ENCODE assay signal across 19 cellular contexts in the genomic region with DNA sequence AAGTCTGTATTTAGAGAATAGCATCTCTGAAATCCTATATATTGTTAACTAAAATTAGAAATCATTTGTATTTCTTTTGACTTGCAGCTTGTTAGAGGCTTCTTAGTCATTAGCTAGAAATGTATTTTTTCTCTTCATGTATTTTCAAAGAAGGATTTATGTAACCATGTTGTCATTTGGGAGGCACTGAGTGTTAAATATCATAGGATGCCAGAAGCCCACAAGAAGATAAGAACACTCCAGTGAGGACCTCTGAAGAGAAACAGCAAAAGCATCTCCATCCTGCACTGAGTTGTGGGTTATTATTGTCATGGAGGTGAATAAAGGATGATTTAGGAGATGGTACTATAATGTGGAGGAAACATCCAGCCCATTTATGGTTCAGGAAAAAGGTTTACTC.
A peak's percentile ranks its signal among the peaks of the same experiment; 100 is the strongest.
DNase-seq lines count a peak whose midpoint lies in the region; ATAC-seq and TF ChIP-seq lines count a peak whose summit lies in the region.
"Had no signal": no experiment of that assay in that cellular context is flagged by ENCODE, and none has a peak within 500 bp of the region (broad histone marks: within the 10 kb centered on the region; RNA-seq: fewer than 3 reads in every experiment).

No MANE protein-coding gene starts in this region.

- H3F3A ChIP-seq in GM23248 (ENCODE audit: insufficient read depth): peaks cover 18% of the 10 kb centered on the region; the same call in 1 of the 2 replicates

- DNase-seq in GM23248: peak; percentile 18
- peak; percentile 83 for DNase-seq in amniotic epithelial cell (ENCODE audit: low read depth)
- no peak for DNase-seq in epithelial cell of prostate (ENCODE audit: low read depth, low spot score)
- no peak for DNase-seq in heart right ventricle
- DNase-seq in activated naive CD8-positive, alpha-beta T cell treated with anti-CD3 and anti-CD28 coated beads, Interleukin-2, amount 50 U/mL, for 24 hours: no peak
- DNase-seq in naive thymus-derived CD8-positive, alpha-beta T cell: no peak
- DNase-seq: CD8-positive, alpha-beta T cell; H7; NCI-H1048; NCI-H146; NCI-H2107; NCI-H345; NCI-H748 treated with DMSO at 0.1 percent for 48 hours; PC-9 had no signal

- intact Hi-C loops in heart right ventricle (cut with DNase I): loop anchor here in 2 of 10 donors (10.0 kb wide), 1 partner anchor 641 kb away; no protein-coding TSS in a partner anchor

- H3K27ac ChIP-seq in 22Rv1: 0 out of 2 replicates have a peak overlapping the region, but pooled peaks have one; percentile 22
- H3K27ac ChIP-seq in GM23248: no peak overlapping the region
- peak overlapping the region; percentile 73 for H3K27ac ChIP-seq in epithelial cell of prostate
- H3K27ac ChIP-seq in heart right ventricle: no peak overlapping the region
- H3K27ac ChIP-seq: PC-9, SK-N-MC had no signal

- H3K9me3 ChIP-seq in GM23248 (ENCODE audit: low read depth) (no peaks in the 10 kb centered on the region), heart right ventricle (no peaks in the 10 kb centered on the region)

- no peaks in the 10 kb centered on the region for H3K9me3 Mint-ChIP-seq in activated naive CD8-positive, alpha-beta T cell treated with anti-CD3 and anti-CD28 coated beads, Interleukin-2, amount 50 U/mL, for 24 hours
- H3K9me3 Mint-ChIP-seq in naive thymus-derived CD8-positive, alpha-beta T cell: no peaks in the 10 kb centered on the region
- H3K9me3 Mint-ChIP-seq: CD8-positive, alpha-beta T cell had no signal

- H3K79me2 ChIP-seq in GM23248 (ENCODE audit: insufficient read depth): peaks cover 40% of the 10 kb centered on the region

- H3K9ac ChIP-seq in GM23248: no peak overlapping the region

- in situ Hi-C loops in GM23248 (cut with MboI): no loop called here

- H3K27me3 ChIP-seq in GM23248 (replicated peaks; ENCODE audit: insufficient read depth): no peaks in the 10 kb centered on the region
- no peaks in the 10 kb centered on the region for H3K27me3 ChIP-seq in heart right ventricle

- H3K4me3 Mint-ChIP-seq in activated naive CD8-positive, alpha-beta T cell treated with anti-CD3 and anti-CD28 coated beads, Interleukin-2, amount 50 U/mL, for 24 hours: no peak overlapping the region
- no peak overlapping the region for H3K4me3 Mint-ChIP-seq in naive thymus-derived CD8-positive, alpha-beta T cell
- H3K4me3 Mint-ChIP-seq: B cell; CD8-positive, alpha-beta T cell had no signal

- H4K20me1 ChIP-seq in GM23248 (ENCODE audit: insufficient read depth): no peaks in the 10 kb centered on the region

- no peaks in the 10 kb centered on the region for H3K36me3 Mint-ChIP-seq in activated naive CD8-positive, alpha-beta T cell treated with anti-CD3 and anti-CD28 coated beads, Interleukin-2, amount 50 U/mL, for 24 hours (ENCODE audit: low read depth)
- H3K36me3 Mint-ChIP-seq in naive thymus-derived CD8-positive, alpha-beta T cell: no peaks in the 10 kb centered on the region
- H3K36me3 Mint-ChIP-seq: CD8-positive, alpha-beta T cell had no signal

- H2AFZ ChIP-seq in GM23248: no peak overlapping the region
- H2AFZ ChIP-seq: PC-9 had no signal

- no peak overlapping the region for H3K27ac Mint-ChIP-seq in activated naive CD8-positive, alpha-beta T cell treated with anti-CD3 and anti-CD28 coated beads, Interleukin-2, amount 50 U/mL, for 24 hours
- no peak overlapping the region for H3K27ac Mint-ChIP-seq in naive thymus-derived CD8-positive, alpha-beta T cell
- H3K27ac Mint-ChIP-seq: B cell; CD8-positive, alpha-beta T cell had no signal

- TF ChIP-seq CTCF in 22Rv1 (IDR thresholded peaks at IDR 0.05) (no peak), heart right ventricle (IDR thresholded peaks at IDR 0.05) (no peak)

- ATAC-seq in heart right ventricle: no peak
- no peak for ATAC-seq in activated naive CD8-positive, alpha-beta T cell treated with anti-CD3 and anti-CD28 coated beads, Interleukin-2, amount 50 U/mL, for 24 hours
- ATAC-seq in naive thymus-derived CD8-positive, alpha-beta T cell: no peak
- no peak for ATAC-seq in GM18502 (IDR thresholded peaks at IDR 0.05; ENCODE audit: poor library complexity, unreplicated experiment)
- ATAC-seq: CD8-positive, alpha-beta T cell; Right ventricle myocardium inferior had no signal

- H3K36me3 ChIP-seq in GM23248 (ENCODE audit: low read depth): no peaks in the 10 kb centered on the region
- no peaks in the 10 kb centered on the region for H3K36me3 ChIP-seq in heart right ventricle

- H3K4me2 ChIP-seq in GM23248 (ENCODE audit: unreplicated experiment): no peak overlapping the region
- H3K4me2 ChIP-seq: PC-9 had no signal

- H3K4me3 ChIP-seq in GM23248 (no peak overlapping the region), heart right ventricle (no peak overlapping the region)
- H3K4me3 ChIP-seq: PC-9, SK-N-MC had no signal

- peaks cover 3% of the 10 kb centered on the region for H3K4me1 Mint-ChIP-seq in activated naive CD8-positive, alpha-beta T cell treated with anti-CD3 and anti-CD28 coated beads, Interleukin-2, amount 50 U/mL, for 24 hours
- peaks cover 1 to 9% (median 4%) of the 10 kb centered on the region in 4 donors for H3K4me1 Mint-ChIP-seq in naive thymus-derived CD8-positive, alpha-beta T cell

- no peaks in the 10 kb centered on the region for H3K9me2 ChIP-seq in GM23248 (ENCODE audit: insufficient read depth)

- no peaks in the 10 kb centered on the region for H3K27me3 Mint-ChIP-seq in activated naive CD8-positive, alpha-beta T cell treated with anti-CD3 and anti-CD28 coated beads, Interleukin-2, amount 50 U/mL, for 24 hours
- H3K27me3 Mint-ChIP-seq in naive thymus-derived CD8-positive, alpha-beta T cell: no peaks in the 10 kb centered on the region
- H3K27me3 Mint-ChIP-seq: B cell had no signal

- POLR2A ChIA-PET in naive thymus-derived CD8-positive, alpha-beta T cell (lab: Charles Lee): no interaction called here

- H3K4me1 ChIP-seq in GM23248 (ENCODE audit: insufficient read depth): peaks cover 34% of the 10 kb centered on the region
- peaks cover 0 to 30% (median 16%) of the 10 kb centered on the region in 9 donors for H3K4me1 ChIP-seq in heart right ventricle

Comparison
In these comparisons a context has a peak if more than half of its experiments do, and no peak if none do; other contexts are left out.
1. H3K27ac ChIP-seq: peak in 22Rv1 (single experiment) and epithelial cell of prostate (single experiment); none in GM23248 (single experiment) and heart right ventricle (0 of 10).
2. DNase-seq: peak in GM23248 (single experiment) and amniotic epithelial cell (single experiment); none in epithelial cell of prostate (single experiment), heart right ventricle (0 of 2), activated naive CD8-positive, alpha-beta T cell treated with anti-CD3 and anti-CD28 coated beads, Interleukin-2, amount 50 U/mL, for 24 hours (single experiment) and naive thymus-derived CD8-positive, alpha-beta T cell (0 of 10).